ENCODE assay signal across 12 cellular contexts in genomic region chr2:898319-898718, GRCh38. TPM values are rescaled to one million over a fixed set of nuclear protein-coding genes. Genes with fewer than 3 reads are reported as not detected.
DNase-seq lines count a peak whose midpoint lies in the region; ATAC-seq and TF ChIP-seq lines count a peak whose summit lies in the region.
"Had no signal": no experiment of that assay in that cellular context is flagged by ENCODE, and none has a peak within 500 bp of the region (broad histone marks: within the 10 kb centered on the region; RNA-seq: fewer than 3 reads in every experiment).

No MANE protein-coding gene starts in this region.

- DNase-seq in GM12864 (ENCODE audit: low read depth) = no peak
- peak; percentile 85 for DNase-seq in H7
- DNase-seq in RWPE2 (ENCODE audit: low spot score) = no peak
- no peak for DNase-seq in kidney epithelial cell (ENCODE audit: low read depth)
- no peak for DNase-seq in activated CD4-positive, alpha-beta T cell treated with anti-CD3 and anti-CD28 coated beads for 36 hours
- no peak for DNase-seq in activated naive CD4-positive, alpha-beta T cell (lab: John Stamatoyannopoulos, UW)
- DNase-seq: activated naive CD4-positive, alpha-beta T cell treated with anti-CD3 and anti-CD28 coated beads for 36 hours; NCI-H226; stimulated activated naive CD4-positive, alpha-beta T cell treated with Interleukin-2 at 50 U/mL for 16 hours had no signal

- CTCF ChIA-PET in activated CD4-positive, alpha-beta T cell treated with anti-CD3 and anti-CD28 coated beads for 36 hours (lab: Charles Lee) = no interaction called here

- no peaks in the 10 kb centered on the region for H3K4me1 Mint-ChIP-seq in activated CD4-positive, alpha-beta T cell treated with anti-CD3 and anti-CD28 coated beads for 36 hours

- no peak overlapping the region for H3K27ac ChIP-seq in RWPE2 (ENCODE audit: poor library complexity, severe bottlenecking)

- no peaks in the 10 kb centered on the region for H3K4me1 ChIP-seq in RWPE2 (ENCODE audit: insufficient read depth, poor library complexity, severe bottlenecking)

- peaks cover 16% of the 10 kb centered on the region for H3K9me3 Mint-ChIP-seq in activated CD4-positive, alpha-beta T cell treated with anti-CD3 and anti-CD28 coated beads for 36 hours (ENCODE audit: low read depth)

- H3K27me3 ChIP-seq in H7 (ENCODE audit: control insufficient read depth, insufficient read depth, low read length) (no peaks in the 10 kb centered on the region), RWPE2 (ENCODE audit: insufficient read depth, poor library complexity, severe bottlenecking) (no peaks in the 10 kb centered on the region), kidney epithelial cell (ENCODE audit: control insufficient read depth, insufficient read depth, low read length) (no peaks in the 10 kb centered on the region)

- H3K4me3 Mint-ChIP-seq in activated CD4-positive, alpha-beta T cell treated with anti-CD3 and anti-CD28 coated beads for 36 hours = no peak overlapping the region
- H3K4me3 Mint-ChIP-seq: activated naive CD4-positive, alpha-beta T cell treated with anti-CD3 and anti-CD28 coated beads for 36 hours had no signal

- peak; percentile 30 for TF ChIP-seq CTCF in GM12864 (IDR thresholded peaks at IDR 0.05; ENCODE audit: low read depth, low read length, missing control alignments)
- TF ChIP-seq CTCF in RWPE2 (IDR thresholded peaks at IDR 0.05; ENCODE audit: poor library complexity, severe bottlenecking) = peak; percentile 13
- TF ChIP-seq CTCF in kidney epithelial cell (IDR thresholded peaks at IDR 0.05; ENCODE audit: insufficient read depth, low read length, poor library complexity, severe bottlenecking) = peak; percentile 36

- intact Hi-C loops in activated CD4-positive, alpha-beta T cell treated with anti-CD3 and anti-CD28 coated beads for 36 hours (cut with DNase I, micrococcal nuclease) = no loop called here

- peaks cover 4% of the 10 kb centered on the region for H3K27me3 Mint-ChIP-seq in activated CD4-positive, alpha-beta T cell treated with anti-CD3 and anti-CD28 coated beads for 36 hours

- POLR2A ChIA-PET in activated CD4-positive, alpha-beta T cell treated with anti-CD3 and anti-CD28 coated beads for 36 hours (lab: Charles Lee) = no interaction called here

- no peaks in the 10 kb centered on the region for H3K36me3 ChIP-seq in H7 (replicated peaks; ENCODE audit: control insufficient read depth, insufficient read depth, low read length)
- H3K36me3 ChIP-seq in RWPE2 (ENCODE audit: low read depth) = no peaks in the 10 kb centered on the region
- no peaks in the 10 kb centered on the region for H3K36me3 ChIP-seq in kidney epithelial cell (ENCODE audit: control insufficient read depth, insufficient read depth, low read length)

- ATAC-seq in RWPE2 (ENCODE audit: low read depth) (0 out of 3 replicates have a peak, but pooled peaks have one; percentile 25), HG03280 (IDR thresholded peaks at IDR 0.05; ENCODE audit: unreplicated experiment) (no peak), HG03439 (IDR thresholded peaks at IDR 0.05; ENCODE audit: unreplicated experiment) (no peak)
- ATAC-seq in activated CD4-positive, alpha-beta T cell treated with anti-CD3 and anti-CD28 coated beads for 36 hours = no peak

- no peaks in the 10 kb centered on the region for H3K36me3 Mint-ChIP-seq in activated CD4-positive, alpha-beta T cell treated with anti-CD3 and anti-CD28 coated beads for 36 hours (ENCODE audit: low read depth)

- no peak overlapping the region for H3K27ac Mint-ChIP-seq in activated CD4-positive, alpha-beta T cell treated with anti-CD3 and anti-CD28 coated beads for 36 hours
- H3K27ac Mint-ChIP-seq: activated naive CD4-positive, alpha-beta T cell treated with anti-CD3 and anti-CD28 coated beads for 36 hours had no signal

- H3K9me3 ChIP-seq in RWPE2 (ENCODE audit: severe bottlenecking) = no peaks in the 10 kb centered on the region

- H3K4me3 ChIP-seq in GM12864 (ENCODE audit: low read depth, low read length) (no peak overlapping the region), H7 (ENCODE audit: insufficient read depth, low read depth, low read length) (no peak overlapping the region), RWPE2 (ENCODE audit: severe bottlenecking) (no peak overlapping the region), kidney epithelial cell (ENCODE audit: low read depth, low read length) (no peak overlapping the region)

RNA-seq across cellular contexts. Expression of gene SNTG2, which starts 52.3 kb away (rescaled TPM):
- 1.5 and 2.1 TPM in 2 replicates for total RNA-seq in H7 (2014; rRNA removed; shearing (Covaris generic))
- total RNA-seq in kidney epithelial cell = 0.38 and 0.68 TPM in 2 replicates
- total RNA-seq in activated CD4-positive, alpha-beta T cell treated with anti-CD3 and anti-CD28 coated beads for 36 hours = under 1 TPM; 0.25 to 0.57 TPM
- total RNA-seq: endothelial cell of umbilical vein had no signal
